Comparison of ENCODE assay signal across 22 cellular contexts in genomic region chr5:98594098-98594497, GRCh38.
"Had no signal": no experiment of that assay in that cellular context is flagged by ENCODE, and none has a peak within 500 bp of the region (broad histone marks: within the 10 kb centered on the region; RNA-seq: fewer than 3 reads in every experiment).

No MANE protein-coding gene starts in this region.

- H3K4me3 Mint-ChIP-seq: dendritic cell treated with granulocyte-macrophage colony-stimulating factor and Interleukin-4, amounts not matched to agents 40 ng/mL and 50 ng/mL, for 4 days; effector memory CD8-positive, alpha-beta T cell had no signal

- H3K27me3 ChIP-seq: colonic mucosa, esophagus muscularis mucosa, esophagus squamous epithelium, foreskin keratinocyte, gastrocnemius medialis, gastroesophageal sphincter, heart left ventricle had no signal

- H3K4me1 ChIP-seq: colonic mucosa, esophagus muscularis mucosa, esophagus squamous epithelium, foreskin keratinocyte, gastrocnemius medialis, heart left ventricle had no signal

- H3K27ac Mint-ChIP-seq: dendritic cell treated with granulocyte-macrophage colony-stimulating factor and Interleukin-4, amounts not matched to agents 40 ng/mL and 50 ng/mL, for 4 days; effector memory CD8-positive, alpha-beta T cell had no signal

- H3K36me3 ChIP-seq: colonic mucosa, esophagus muscularis mucosa, esophagus squamous epithelium, gastrocnemius medialis, gastroesophageal sphincter, heart left ventricle had no signal

- ATAC-seq: effector memory CD8-positive, alpha-beta T cell; esophagus mucosa; foreskin keratinocyte; gastrocnemius medialis; gastroesophageal sphincter; heart left ventricle had no signal

- H3K4me3 ChIP-seq: colonic mucosa, coronary artery, dorsolateral prefrontal cortex, esophagus muscularis mucosa, esophagus squamous epithelium, gastrocnemius medialis, gastroesophageal sphincter, heart left ventricle had no signal

- H3K27me3 Mint-ChIP-seq: dendritic cell treated with granulocyte-macrophage colony-stimulating factor and Interleukin-4, amounts not matched to agents 40 ng/mL and 50 ng/mL, for 4 days; effector memory CD8-positive, alpha-beta T cell had no signal

- DNase-seq: colonic mucosa; cortex of kidney; dorsolateral prefrontal cortex; effector CD4-positive, alpha-beta T cell; effector CD8-positive, alpha-beta T cell; effector memory CD4-positive, alpha-beta T cell; effector memory CD8-positive, alpha-beta T cell; erythroblast; esophagus squamous epithelium; foreskin fibroblast; foreskin keratinocyte; foreskin melanocyte; gastrocnemius medialis; glutamatergic neuron; head of caudate nucleus; heart left ventricle had no signal

- H3K27ac ChIP-seq: colonic mucosa, coronary artery, dorsolateral prefrontal cortex, epithelial cell of prostate, esophagus muscularis mucosa, esophagus squamous epithelium, foreskin keratinocyte, gastrocnemius medialis, gastroesophageal sphincter, heart left ventricle had no signal

- H3K9me3 ChIP-seq: colonic mucosa, esophagus muscularis mucosa, esophagus squamous epithelium, gastrocnemius medialis had no signal
